11 cellular contexts compared by ENCODE assay signal in the genomic region with DNA sequence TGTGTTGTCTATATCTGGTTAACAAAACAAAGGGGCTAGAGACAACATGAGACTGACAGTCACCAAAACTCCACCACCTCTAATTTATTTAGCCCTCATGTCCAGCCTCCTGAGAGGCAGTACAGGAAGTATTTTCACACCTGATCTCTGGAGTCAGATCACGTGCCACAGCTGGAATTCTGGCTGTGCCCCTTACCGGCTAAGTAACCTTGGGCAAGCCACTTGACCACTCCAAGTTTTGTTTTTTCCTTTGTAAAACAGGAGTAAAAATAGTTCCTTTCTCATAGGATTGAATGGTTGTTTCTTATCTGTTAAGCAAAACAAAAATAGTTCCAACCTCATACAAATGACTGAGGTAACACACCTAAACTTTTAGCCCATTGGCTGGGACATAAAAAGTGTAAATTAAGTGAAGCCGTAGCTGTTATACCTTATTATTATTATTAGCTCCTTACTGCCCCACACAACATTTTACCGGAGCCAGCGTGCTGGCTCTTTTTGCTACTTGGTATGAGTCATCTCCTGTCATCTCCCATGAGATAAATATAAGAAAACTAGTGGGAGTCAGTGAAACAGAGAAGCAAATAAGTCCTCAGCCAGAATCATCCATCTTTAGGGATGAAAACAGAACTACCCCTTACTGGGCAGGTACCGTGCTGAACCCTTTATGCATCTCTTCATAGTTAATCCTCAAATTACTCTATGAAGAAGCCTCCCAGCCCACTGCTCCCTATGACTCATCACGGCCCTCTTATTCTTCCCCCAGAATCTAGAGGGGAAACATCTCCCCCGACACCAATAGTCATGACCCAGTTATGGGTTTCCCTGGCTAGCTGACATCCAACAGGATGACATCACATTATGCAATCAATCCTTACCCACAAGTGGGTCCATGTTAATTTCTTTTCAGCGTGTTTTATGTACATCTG. TPM values are rescaled to one million over a fixed set of nuclear protein-coding genes. Genes with fewer than 3 reads are reported as not detected.
A peak's percentile ranks its signal among the peaks of the same experiment; 100 is the strongest.
DNase-seq lines count a peak whose midpoint lies in the region; ATAC-seq and TF ChIP-seq lines count a peak whose summit lies in the region.
"Had no signal": no experiment of that assay in that cellular context is flagged by ENCODE, and none has a peak within 500 bp of the region (broad histone marks: within the 10 kb centered on the region; RNA-seq: fewer than 3 reads in every experiment).

No MANE protein-coding gene starts in this region.

- in situ Hi-C loops in gastrocnemius medialis (cut with MboI; ENCODE audit: low sequenced_read_pairs in 4 of 4) = no loop called here

- peaks cover 60 to 67% of the 10 kb centered on the region in 2 donors for H3K4me1 ChIP-seq in gastrocnemius medialis
- peaks cover 17% of the 10 kb centered on the region for H3K4me1 ChIP-seq in Caco-2

- CTCF ChIA-PET in Caco-2 (lab: Charles Lee) = no interaction called here

- H3K9me3 ChIP-seq in gastrocnemius medialis (no peaks in the 10 kb centered on the region), Caco-2 (no peaks in the 10 kb centered on the region)

- POLR2A ChIA-PET in Caco-2 (lab: Charles Lee) = no interaction called here

- no peaks in the 10 kb centered on the region for H3K36me3 Mint-ChIP-seq in Caco-2 (ENCODE audit: insufficient read depth, unreplicated experiment)

- H3K4me3 Mint-ChIP-seq in Caco-2 (ENCODE audit: unreplicated experiment) = no peak overlapping the region

- peak overlapping the region; percentile 87 to 91 (median 90) for H3K27ac ChIP-seq in gastrocnemius medialis

- no TSS peak for BruUV-seq in Caco-2 (replicated peaks; lab: Mats Ljungman, UMichigan)

- peaks cover 12% of the 10 kb centered on the region for H3K4me1 Mint-ChIP-seq in Caco-2 (ENCODE audit: low read depth, unreplicated experiment)

- DNase-seq in EL = peak; percentile 77
- DNase-seq in foreskin fibroblast = peak; percentile 68 to 84
- DNase-seq in gastrocnemius medialis = peak in 1 of 2 donors; percentile 61
- DNase-seq in iPS-NIHi7 (ENCODE audit: extremely low spot score) = no peak
- no peak for DNase-seq in COR-L47 (lab: John Stamatoyannopoulos, UW)
- no peak for DNase-seq in Caco-2
- DNase-seq in islet precursor cell = no peak
- DNase-seq: activated T-cell treated with anti-CD3 and anti-CD28 coated beads for 4 hours, midbrain, NCI-H2081 treated with DMSO at 0.1 percent for 48 hours had no signal

- intact Hi-C loops in gastrocnemius medialis (cut with DNase I; ENCODE audit: low total_unique reads) = loop anchor here (2.0 to 10.0 kb wide), 2 partner anchors 43 to 1943 kb away; a partner anchor contains a TSS
- intact Hi-C loops in Caco-2 (cut with micrococcal nuclease; ENCODE audit: unreplicated experiment) = no loop called here

- H3K36me3 ChIP-seq in gastrocnemius medialis = no peaks in the 10 kb centered on the region
- no peaks in the 10 kb centered on the region for H3K36me3 ChIP-seq in Caco-2 (ENCODE audit: control insufficient read depth, insufficient read depth, low read length)

- peak; percentile 51 for ATAC-seq in SK-N-SH treated with all-trans-retinoic acid at 6 μM for 48 hours
- ATAC-seq in gastrocnemius medialis = peak; percentile 20 to 37

- peaks cover 4% of the 10 kb centered on the region for H3K27me3 Mint-ChIP-seq in Caco-2 (ENCODE audit: insufficient read depth, unreplicated experiment)

- H3K4me3 ChIP-seq in foreskin fibroblast (ENCODE audit: low read depth in 1 of 2, low read length in 2 of 2) (no peak overlapping the region), gastrocnemius medialis (peak overlapping the region in 2 of 4 donors; percentile 1 to 13), Caco-2 (ENCODE audit: low read depth, low read length) (no peak overlapping the region)

- no peak overlapping the region for H3K27ac Mint-ChIP-seq in Caco-2 (ENCODE audit: unreplicated experiment)

- no peak for TF ChIP-seq POLR2A in gastrocnemius medialis (IDR thresholded peaks at IDR 0.05)

- H3K9me3 Mint-ChIP-seq in Caco-2 (ENCODE audit: unreplicated experiment) = no peaks in the 10 kb centered on the region

- H3K27me3 ChIP-seq in gastrocnemius medialis (no peaks in the 10 kb centered on the region), Caco-2 (replicated peaks; ENCODE audit: control insufficient read depth, insufficient read depth, low read length) (no peaks in the 10 kb centered on the region)

- TF ChIP-seq CTCF in foreskin fibroblast (IDR thresholded peaks at IDR 0.05; ENCODE audit: low read depth, low read length) = no peak
- TF ChIP-seq CTCF in gastrocnemius medialis (IDR thresholded peaks at IDR 0.05 in 4 of 5, conservative IDR thresholded peaks at IDR 0.05 in 1 of 5) = no peak
- TF ChIP-seq CTCF in Caco-2 (IDR thresholded peaks at IDR 0.05; ENCODE audit: insufficient read depth in 1 of 2, low read depth in 1 of 2, low read length in 1 of 2, severe bottlenecking in 1 of 2, unreplicated experiment in 1 of 2) = no peak

TF ChIP-seq in SK-N-SH treated with all-trans-retinoic acid at 6 μM for 48 hours, 23 proteins besides CTCF, POLR2A, EP300 and RAD21:
- no peak for TF ChIP-seq PPARA (CRISPR knock-in tag; IDR thresholded peaks at IDR 0.05; ENCODE audit: borderline replicate concordance)
- 0 out of 2 replicates have a peak, but pooled peaks have one; percentile 35 for TF ChIP-seq TOX (CRISPR knock-in tag; IDR thresholded peaks at IDR 0.05; ENCODE audit: borderline replicate concordance)

RNA-seq across cellular contexts. Expression of a gene that starts 44.9 kb away (rescaled TPM):
- total RNA-seq in gastrocnemius medialis (10 to 100 TPM in 3 of 4 donors, 1 to 10 TPM in 1; 6.6 to 90.7 (median 65.5) TPM), Caco-2 (2022) (not detected in 2 replicates)

Comparison
In these comparisons a context has a peak if more than half of its experiments do, and no peak if none do; other contexts are left out.
1. DNase-seq: peak in EL (single experiment) and foreskin fibroblast (2 of 2); none in iPS-NIHi7 (single experiment), COR-L47 (single experiment), Caco-2 (0 of 2) and islet precursor cell (single experiment).